ENCODE assay signal across 1 cellular context in the genomic region with DNA sequence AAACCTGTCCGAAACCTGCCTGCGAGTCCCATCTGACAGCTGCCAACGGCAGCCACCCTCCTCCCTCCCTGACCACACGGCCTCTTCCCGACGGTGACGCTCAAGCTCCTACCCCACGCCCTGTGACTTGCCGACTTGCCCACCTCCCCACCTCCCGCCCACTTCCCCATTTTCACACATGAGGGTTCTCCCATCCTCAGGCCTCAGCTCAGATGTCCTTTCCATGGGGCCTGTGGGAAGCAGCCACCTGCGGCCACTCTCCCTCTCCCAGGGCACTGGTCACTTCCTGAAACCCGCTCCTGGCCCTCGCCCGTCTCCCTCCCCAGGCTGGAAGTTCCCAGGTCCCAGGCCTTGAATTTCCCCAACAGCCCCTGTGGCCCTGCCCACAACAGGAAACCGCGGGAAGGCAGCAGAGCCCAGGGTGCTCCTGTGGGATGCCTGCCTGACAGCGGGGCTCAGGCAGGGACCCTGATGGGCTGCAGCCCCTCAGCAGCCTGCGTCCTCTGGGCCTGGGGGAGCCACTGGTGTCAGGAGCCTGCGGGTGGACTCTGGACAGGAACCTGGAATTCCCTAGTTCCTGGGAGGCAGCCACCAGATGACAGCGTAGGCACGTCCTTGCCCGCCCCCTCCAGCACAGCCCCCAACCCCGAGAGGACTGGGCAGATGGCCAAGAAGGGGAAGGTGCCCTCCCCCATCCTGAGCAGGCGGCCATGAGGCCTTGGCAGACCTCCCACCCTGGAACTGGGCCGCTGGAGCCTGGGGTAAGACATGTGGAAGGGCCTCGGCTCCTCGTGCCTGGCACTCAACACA.
A peak's percentile ranks its signal among the peaks of the same experiment; 100 is the strongest.
TF ChIP-seq lines count a peak whose summit lies in the region.

No MANE protein-coding gene starts in this region.

TF ChIP-seq in HepG2, 621 proteins besides CTCF, POLR2A, EP300 and RAD21 (continued from another document and continues in another):
- TF ChIP-seq, protein P1, sequence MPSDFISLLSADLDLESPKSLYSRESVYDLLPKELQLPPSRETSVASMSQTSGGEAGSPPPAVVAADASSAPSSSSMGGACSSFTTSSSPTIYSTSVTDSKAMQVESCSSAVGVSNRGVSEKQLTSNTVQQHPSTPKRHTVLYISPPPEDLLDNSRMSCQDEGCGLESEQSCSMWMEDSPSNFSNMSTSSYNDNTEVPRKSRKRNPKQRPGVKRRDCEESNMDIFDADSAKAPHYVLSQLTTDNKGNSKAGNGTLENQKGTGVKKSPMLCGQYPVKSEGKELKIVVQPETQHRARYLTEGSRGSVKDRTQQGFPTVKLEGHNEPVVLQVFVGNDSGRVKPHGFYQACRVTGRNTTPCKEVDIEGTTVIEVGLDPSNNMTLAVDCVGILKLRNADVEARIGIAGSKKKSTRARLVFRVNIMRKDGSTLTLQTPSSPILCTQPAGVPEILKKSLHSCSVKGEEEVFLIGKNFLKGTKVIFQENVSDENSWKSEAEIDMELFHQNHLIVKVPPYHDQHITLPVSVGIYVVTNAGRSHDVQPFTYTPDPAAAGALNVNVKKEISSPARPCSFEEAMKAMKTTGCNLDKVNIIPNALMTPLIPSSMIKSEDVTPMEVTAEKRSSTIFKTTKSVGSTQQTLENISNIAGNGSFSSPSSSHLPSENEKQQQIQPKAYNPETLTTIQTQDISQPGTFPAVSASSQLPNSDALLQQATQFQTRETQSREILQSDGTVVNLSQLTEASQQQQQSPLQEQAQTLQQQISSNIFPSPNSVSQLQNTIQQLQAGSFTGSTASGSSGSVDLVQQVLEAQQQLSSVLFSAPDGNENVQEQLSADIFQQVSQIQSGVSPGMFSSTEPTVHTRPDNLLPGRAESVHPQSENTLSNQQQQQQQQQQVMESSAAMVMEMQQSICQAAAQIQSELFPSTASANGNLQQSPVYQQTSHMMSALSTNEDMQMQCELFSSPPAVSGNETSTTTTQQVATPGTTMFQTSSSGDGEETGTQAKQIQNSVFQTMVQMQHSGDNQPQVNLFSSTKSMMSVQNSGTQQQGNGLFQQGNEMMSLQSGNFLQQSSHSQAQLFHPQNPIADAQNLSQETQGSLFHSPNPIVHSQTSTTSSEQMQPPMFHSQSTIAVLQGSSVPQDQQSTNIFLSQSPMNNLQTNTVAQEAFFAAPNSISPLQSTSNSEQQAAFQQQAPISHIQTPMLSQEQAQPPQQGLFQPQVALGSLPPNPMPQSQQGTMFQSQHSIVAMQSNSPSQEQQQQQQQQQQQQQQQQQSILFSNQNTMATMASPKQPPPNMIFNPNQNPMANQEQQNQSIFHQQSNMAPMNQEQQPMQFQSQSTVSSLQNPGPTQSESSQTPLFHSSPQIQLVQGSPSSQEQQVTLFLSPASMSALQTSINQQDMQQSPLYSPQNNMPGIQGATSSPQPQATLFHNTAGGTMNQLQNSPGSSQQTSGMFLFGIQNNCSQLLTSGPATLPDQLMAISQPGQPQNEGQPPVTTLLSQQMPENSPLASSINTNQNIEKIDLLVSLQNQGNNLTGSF (CRISPR knock-in tag; IDR thresholded peaks at IDR 0.05) = no peak
- 0 out of 2 replicates have a peak, but pooled peaks have one; percentile 43 for TF ChIP-seq REL (CRISPR knock-in tag; conservative IDR thresholded peaks at IDR 0.05)
- peak; percentile 27; the same call in 1 of the 2 replicates for TF ChIP-seq NFKB2 (CRISPR knock-in tag; IDR thresholded peaks at IDR 0.05; ENCODE audit: borderline replicate concordance)
- no peak for TF ChIP-seq ZNF546 (CRISPR knock-in tag; conservative IDR thresholded peaks at IDR 0.05)
- TF ChIP-seq HNF4G (IDR thresholded peaks at IDR 0.05; ENCODE audit: borderline replicate concordance, low read depth, low read length) = no peak
- TF ChIP-seq HNF4G (CRISPR knock-in tag; IDR thresholded peaks at IDR 0.05; ENCODE audit: borderline replicate concordance, low read depth) = no peak
- no peak for TF ChIP-seq JUNB (CRISPR knock-in tag; IDR thresholded peaks at IDR 0.05; ENCODE audit: borderline replicate concordance)
- TF ChIP-seq CCAR2 (optimal IDR thresholded peaks at IDR 0.05; ENCODE audit: low read depth, low read length) = no peak
- TF ChIP-seq MED8 (CRISPR knock-in tag; IDR thresholded peaks at IDR 0.05; ENCODE audit: insufficient replicate concordance) = no peak
- TF ChIP-seq GTF2F1 (IDR thresholded peaks at IDR 0.05; ENCODE audit: low read length) = no peak
- TF ChIP-seq ZNF225 (CRISPR knock-in tag; IDR thresholded peaks at IDR 0.05) = no peak
- no peak for TF ChIP-seq ZNF235 (CRISPR knock-in tag; IDR thresholded peaks at IDR 0.05; ENCODE audit: borderline replicate concordance)
- TF ChIP-seq ZFX (CRISPR knock-in tag; IDR thresholded peaks at IDR 0.05; ENCODE audit: low read depth) = peak; percentile 75
- no peak for TF ChIP-seq SMAD3 (CRISPR knock-in tag; IDR thresholded peaks at IDR 0.05)
- TF ChIP-seq RXRA (CRISPR knock-in tag; IDR thresholded peaks at IDR 0.05) = no peak
- no peak for TF ChIP-seq USF2 (IDR thresholded peaks at IDR 0.05; ENCODE audit: low read depth, low read length)
- no peak for TF ChIP-seq USF2 (CRISPR knock-in tag; IDR thresholded peaks at IDR 0.05; ENCODE audit: borderline replicate concordance)
- no peak for TF ChIP-seq ZKSCAN5 (CRISPR knock-in tag; IDR thresholded peaks at IDR 0.05)
- no peak for TF ChIP-seq RELA (CRISPR knock-in tag; IDR thresholded peaks at IDR 0.05)
- TF ChIP-seq, protein P2, sequence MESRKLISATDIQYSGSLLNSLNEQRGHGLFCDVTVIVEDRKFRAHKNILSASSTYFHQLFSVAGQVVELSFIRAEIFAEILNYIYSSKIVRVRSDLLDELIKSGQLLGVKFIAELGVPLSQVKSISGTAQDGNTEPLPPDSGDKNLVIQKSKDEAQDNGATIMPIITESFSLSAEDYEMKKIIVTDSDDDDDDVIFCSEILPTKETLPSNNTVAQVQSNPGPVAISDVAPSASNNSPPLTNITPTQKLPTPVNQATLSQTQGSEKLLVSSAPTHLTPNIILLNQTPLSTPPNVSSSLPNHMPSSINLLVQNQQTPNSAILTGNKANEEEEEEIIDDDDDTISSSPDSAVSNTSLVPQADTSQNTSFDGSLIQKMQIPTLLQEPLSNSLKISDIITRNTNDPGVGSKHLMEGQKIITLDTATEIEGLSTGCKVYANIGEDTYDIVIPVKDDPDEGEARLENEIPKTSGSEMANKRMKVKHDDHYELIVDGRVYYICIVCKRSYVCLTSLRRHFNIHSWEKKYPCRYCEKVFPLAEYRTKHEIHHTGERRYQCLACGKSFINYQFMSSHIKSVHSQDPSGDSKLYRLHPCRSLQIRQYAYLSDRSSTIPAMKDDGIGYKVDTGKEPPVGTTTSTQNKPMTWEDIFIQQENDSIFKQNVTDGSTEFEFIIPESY (CRISPR knock-in tag; IDR thresholded peaks at IDR 0.05) = no peak
- no peak for TF ChIP-seq DNMT1 (CRISPR knock-in tag; IDR thresholded peaks at IDR 0.05)
- 0 out of 2 replicates have a peak, but pooled peaks have one; percentile 34 for TF ChIP-seq KAT8 (CRISPR knock-in tag; IDR thresholded peaks at IDR 0.05)
- TF ChIP-seq TEAD3 (CRISPR knock-in tag; optimal IDR thresholded peaks at IDR 0.05; ENCODE audit: borderline replicate concordance) = peak; percentile 36
- no peak for TF ChIP-seq ZNF605 (CRISPR knock-in tag; IDR thresholded peaks at IDR 0.05)
- no peak; the same call in 1 of the 2 replicates for TF ChIP-seq SMAD9 (CRISPR knock-in tag; IDR thresholded peaks at IDR 0.05)
- TF ChIP-seq BCL6 (CRISPR knock-in tag; IDR thresholded peaks at IDR 0.05) = peak; percentile 28; the same call in 1 of the 2 replicates
- no peak for TF ChIP-seq ZKSCAN8 (CRISPR knock-in tag; IDR thresholded peaks at IDR 0.05; ENCODE audit: borderline replicate concordance)
- no peak for TF ChIP-seq SCMH1 (CRISPR knock-in tag; IDR thresholded peaks at IDR 0.05; ENCODE audit: borderline replicate concordance)
- TF ChIP-seq SUZ12 (IDR thresholded peaks at IDR 0.05; ENCODE audit: low read depth, low read length) = no peak
- no peak for TF ChIP-seq KLF15 (CRISPR knock-in tag; IDR thresholded peaks at IDR 0.05; ENCODE audit: borderline replicate concordance)
- no peak for TF ChIP-seq ZNF597 (CRISPR knock-in tag; IDR thresholded peaks at IDR 0.05)
- TF ChIP-seq ATF7-NPFF (CRISPR knock-in tag; IDR thresholded peaks at IDR 0.05; ENCODE audit: low read depth) = peak; percentile 37; the same call in 1 of the 2 replicates
- TF ChIP-seq SNAPC4 (CRISPR knock-in tag; IDR thresholded peaks at IDR 0.05) = no peak
- TF ChIP-seq, protein P3, sequence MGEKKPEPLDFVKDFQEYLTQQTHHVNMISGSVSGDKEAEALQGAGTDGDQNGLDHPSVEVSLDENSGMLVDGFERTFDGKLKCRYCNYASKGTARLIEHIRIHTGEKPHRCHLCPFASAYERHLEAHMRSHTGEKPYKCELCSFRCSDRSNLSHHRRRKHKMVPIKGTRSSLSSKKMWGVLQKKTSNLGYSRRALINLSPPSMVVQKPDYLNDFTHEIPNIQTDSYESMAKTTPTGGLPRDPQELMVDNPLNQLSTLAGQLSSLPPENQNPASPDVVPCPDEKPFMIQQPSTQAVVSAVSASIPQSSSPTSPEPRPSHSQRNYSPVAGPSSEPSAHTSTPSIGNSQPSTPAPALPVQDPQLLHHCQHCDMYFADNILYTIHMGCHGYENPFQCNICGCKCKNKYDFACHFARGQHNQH (CRISPR knock-in tag; IDR thresholded peaks at IDR 0.05) = no peak
- no peak for TF ChIP-seq ARNT2 (CRISPR knock-in tag; IDR thresholded peaks at IDR 0.05; ENCODE audit: low read depth)
- 0 out of 2 replicates have a peak, but pooled peaks have one; percentile 16 for TF ChIP-seq NR2C2 (CRISPR knock-in tag; IDR thresholded peaks at IDR 0.05; ENCODE audit: borderline replicate concordance)
- no peak; the same call in 1 of the 2 replicates for TF ChIP-seq AHR (CRISPR knock-in tag; IDR thresholded peaks at IDR 0.05)
- TF ChIP-seq ZNF30 (CRISPR knock-in tag; IDR thresholded peaks at IDR 0.05) = no peak
- TF ChIP-seq, protein P4, sequence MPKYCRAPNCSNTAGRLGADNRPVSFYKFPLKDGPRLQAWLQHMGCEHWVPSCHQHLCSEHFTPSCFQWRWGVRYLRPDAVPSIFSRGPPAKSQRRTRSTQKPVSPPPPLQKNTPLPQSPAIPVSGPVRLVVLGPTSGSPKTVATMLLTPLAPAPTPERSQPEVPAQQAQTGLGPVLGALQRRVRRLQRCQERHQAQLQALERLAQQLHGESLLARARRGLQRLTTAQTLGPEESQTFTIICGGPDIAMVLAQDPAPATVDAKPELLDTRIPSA (CRISPR knock-in tag; IDR thresholded peaks at IDR 0.05; ENCODE audit: borderline replicate concordance) = no peak
- no peak for TF ChIP-seq PRMT3 (CRISPR knock-in tag; IDR thresholded peaks at IDR 0.05; ENCODE audit: borderline replicate concordance, low read depth)
- no peak for TF ChIP-seq HMGA1 (CRISPR knock-in tag; conservative IDR thresholded peaks at IDR 0.05)
- peak; percentile 37; the same call in 1 of the 2 replicates for TF ChIP-seq ETV5 (CRISPR knock-in tag; IDR thresholded peaks at IDR 0.05; ENCODE audit: borderline replicate concordance)
- TF ChIP-seq NFYC (CRISPR knock-in tag; IDR thresholded peaks at IDR 0.05) = no peak
- TF ChIP-seq HCFC1 (IDR thresholded peaks at IDR 0.05; ENCODE audit: low read depth, low read length) = no peak
